Comparison of ENCODE assay signal across 10 cellular contexts in the genomic region with DNA sequence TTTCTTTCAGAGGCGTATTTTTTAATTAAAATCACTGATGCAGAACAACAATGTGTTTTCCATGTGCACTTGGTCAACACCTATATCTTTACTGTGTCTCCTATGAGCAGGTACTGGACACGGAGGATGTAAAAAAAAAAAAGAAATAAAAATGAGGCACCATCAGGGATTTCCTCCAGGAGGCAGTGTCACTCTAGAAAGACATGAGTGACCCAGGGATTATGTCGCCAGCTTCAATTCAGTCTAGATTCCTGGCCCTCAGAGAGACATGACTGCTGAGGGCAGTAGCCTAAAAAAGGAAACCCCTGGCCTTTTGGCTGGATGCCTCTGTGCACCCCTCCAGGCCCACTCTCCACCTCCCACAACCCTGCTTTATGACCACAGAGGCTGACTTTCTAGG. TPM values are rescaled to one million over a fixed set of nuclear protein-coding genes. Genes with fewer than 3 reads are reported as not detected.
A peak's percentile ranks its signal among the peaks of the same experiment; 100 is the strongest.
DNase-seq lines count a peak whose midpoint lies in the region; ATAC-seq, FAIRE-seq and TF ChIP-seq lines count a peak whose summit lies in the region.
"Had no signal": no experiment of that assay in that cellular context is flagged by ENCODE, and none has a peak within 500 bp of the region (broad histone marks: within the 10 kb centered on the region; RNA-seq: fewer than 3 reads in every experiment).

No MANE protein-coding gene starts in this region.

- no peaks in the 10 kb centered on the region for H3K9me3 ChIP-seq in endothelial cell of umbilical vein (replicated peaks; ENCODE audit: control insufficient read depth, insufficient read depth, low read length)
- H3K9me3 ChIP-seq: suprapubic skin had no signal

- peaks cover 18% of the 10 kb centered on the region for H3K4me1 ChIP-seq in endothelial cell of umbilical vein (ENCODE audit: control insufficient read depth, extremely low read depth, insufficient read depth, low read length)
- H3K4me1 ChIP-seq: suprapubic skin had no signal

- TF ChIP-seq POLR2A in endothelial cell of umbilical vein (IDR thresholded peaks at IDR 0.05; ENCODE audit: low read depth, low read length): no peak

- H3K27me3 Mint-ChIP-seq in mesothelial cell of epicardium (ENCODE audit: low read depth): peaks cover 18% of the 10 kb centered on the region

- no peaks in the 10 kb centered on the region for H3K9me1 ChIP-seq in endothelial cell of umbilical vein (replicated peaks; ENCODE audit: control insufficient read depth, extremely low read depth, insufficient read depth, low read length)

- no peaks in the 10 kb centered on the region for H3K36me3 Mint-ChIP-seq in mesothelial cell of epicardium

- intact Hi-C loops in endothelial cell of umbilical vein (cut with micrococcal nuclease): loop anchor here (1.0 to 10.0 kb wide), 6 partner anchors 21 to 403 kb away; a partner anchor contains a TSS

- FAIRE-seq in D721Med (lab: Jason Lieb, UNC) (no peak), endothelial cell of umbilical vein (lab: Jason Lieb, UNC) (no peak)

- H3K27ac Mint-ChIP-seq in mesothelial cell of epicardium: no peak overlapping the region

- H2AFZ ChIP-seq in endothelial cell of umbilical vein (ENCODE audit: low read depth, low read length): no peak overlapping the region

- H3K4me2 ChIP-seq in endothelial cell of umbilical vein (ENCODE audit: insufficient read depth, low read length): no peak overlapping the region

- dilution Hi-C loops in endothelial cell of umbilical vein (cut with MboI; ENCODE audit: extremely low pct_ligation_motif_present, low sequenced_read_pairs): no loop called here

- no peaks in the 10 kb centered on the region for H3K27me3 ChIP-seq in endothelial cell of umbilical vein (ENCODE audit: control insufficient read depth in 2 of 2, insufficient read depth in 2 of 2, low read length in 2 of 2)
- H3K27me3 ChIP-seq: suprapubic skin had no signal

- no peak overlapping the region for H3K4me3 Mint-ChIP-seq in mesothelial cell of epicardium

- no peaks in the 10 kb centered on the region for H3K9me3 Mint-ChIP-seq in mesothelial cell of epicardium

- no peak for ATAC-seq in HG02840 (IDR thresholded peaks at IDR 0.05; ENCODE audit: low FRiP score, unreplicated experiment)

- H4K20me1 ChIP-seq in endothelial cell of umbilical vein (replicated peaks; ENCODE audit: control insufficient read depth, extremely low read depth, insufficient read depth, low read length): no peaks in the 10 kb centered on the region

- H3K79me2 ChIP-seq in endothelial cell of umbilical vein (ENCODE audit: control insufficient read depth, insufficient read depth, low read length): no peaks in the 10 kb centered on the region

- BruUV-seq in endothelial cell of umbilical vein (replicated peaks; lab: Mats Ljungman, UMichigan): no TSS peak

- H3K4me3 ChIP-seq in LNCaP clone FGC (ENCODE audit: low read depth, low read length): no peak overlapping the region
- no peak overlapping the region for H3K4me3 ChIP-seq in endothelial cell of umbilical vein (replicated peaks in 1 of 3; ENCODE audit: insufficient read depth in 1 of 3, low read depth in 1 of 3, low read length in 3 of 3)
- H3K4me3 ChIP-seq: suprapubic skin had no signal

- no peak overlapping the region for H3K27ac ChIP-seq in endothelial cell of umbilical vein (ENCODE audit: insufficient read depth, low read depth, low read length)
- H3K27ac ChIP-seq: suprapubic skin had no signal

- POLR2A ChIA-PET in endothelial cell of umbilical vein (lab: Charles Lee): interaction anchor here (0.7 kb wide), 1 partner anchor 51 kb away, joined by 3 read pairs; no protein-coding TSS in a partner anchor

- CTCF ChIA-PET in endothelial cell of umbilical vein (lab: Charles Lee): interaction anchor here (0.8 to 5.3 kb wide), 17 partner anchors 10 to 470 kb away, joined by 3 to 198 read pairs (median 5); a partner anchor contains a TSS

- no peak overlapping the region for H3K9ac ChIP-seq in endothelial cell of umbilical vein (replicated peaks; ENCODE audit: extremely low read depth, insufficient read depth, low read length)

- TF ChIP-seq CTCF in D721Med (IDR thresholded peaks at IDR 0.05; ENCODE audit: insufficient read depth, missing control alignments): peak; percentile 12
- peak; percentile 41 for TF ChIP-seq CTCF in LNCaP clone FGC (IDR thresholded peaks at IDR 0.05; ENCODE audit: control insufficient read depth, extremely low read depth, insufficient read depth)
- peak; percentile 29 to 42 for TF ChIP-seq CTCF in endothelial cell of umbilical vein (IDR thresholded peaks at IDR 0.05; ENCODE audit: extremely low read depth in 1 of 2, insufficient read depth in 1 of 2, low read depth in 1 of 2, low read length in 2 of 2)
- peak; percentile 13 for TF ChIP-seq CTCF in mesothelial cell of epicardium (IDR thresholded peaks at IDR 0.05; ENCODE audit: unreplicated experiment)

- H3K4me1 Mint-ChIP-seq in mesothelial cell of epicardium: no peaks in the 10 kb centered on the region

- no peaks in the 10 kb centered on the region for H3K36me3 ChIP-seq in endothelial cell of umbilical vein (ENCODE audit: control insufficient read depth in 2 of 2, extremely low read depth in 1 of 2, insufficient read depth in 2 of 2, low read length in 2 of 2)
- H3K36me3 ChIP-seq: suprapubic skin had no signal

- DNase-seq in D721Med (ENCODE audit: insufficient read length, low spot score) (no peak), LNCaP clone FGC (ENCODE audit: low read depth) (no peak), endothelial cell of umbilical vein (ENCODE audit: low read depth, low spot score) (peak; percentile 67), mesothelial cell of epicardium (ENCODE audit: low spot score in 2 of 2, unreplicated experiment in 2 of 2) (no peak), KG1 (lab: John Stamatoyannopoulos, UW) (no peak), NCI-H187 treated with DMSO at 0.1 percent for 48 hours (lab: John Stamatoyannopoulos, UW) (no peak)
- no peak for DNase-seq in effector CD8-positive, alpha-beta T cell (lab: John Stamatoyannopoulos, UW)
- DNase-seq: amygdala had no signal

TF ChIP-seq in endothelial cell of umbilical vein, 7 proteins besides CTCF, POLR2A, EP300 and RAD21:
- TF ChIP-seq MYC (IDR thresholded peaks at IDR 0.05; ENCODE audit: low read depth, low read length) (no peak), POLR2AphosphoS5 (IDR thresholded peaks at IDR 0.05; ENCODE audit: insufficient read depth, low read depth, low read length) (no peak), JUN (IDR thresholded peaks at IDR 0.05; ENCODE audit: borderline replicate concordance, insufficient read depth, insufficient read length, low read depth) (no peak), EZH2 (IDR thresholded peaks at IDR 0.05; ENCODE audit: borderline replicate concordance, low read depth, low read length, severe bottlenecking) (no peak), FOS (IDR thresholded peaks at IDR 0.05; ENCODE audit: borderline replicate concordance, insufficient read depth, low read length) (no peak)
- TF ChIP-seq, protein P1, sequence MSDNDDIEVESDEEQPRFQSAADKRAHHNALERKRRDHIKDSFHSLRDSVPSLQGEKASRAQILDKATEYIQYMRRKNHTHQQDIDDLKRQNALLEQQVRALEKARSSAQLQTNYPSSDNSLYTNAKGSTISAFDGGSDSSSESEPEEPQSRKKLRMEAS (IDR thresholded peaks at IDR 0.05; ENCODE audit: insufficient read depth, insufficient read length): no peak

RNA-seq across cellular contexts. Expression of a gene that starts 18.3 kb away (rescaled TPM):
- total RNA-seq in endothelial cell of umbilical vein (8.5 and 13.8 TPM in 2 replicates), mesothelial cell of epicardium (4.2 to 5.4 TPM (median 4.7 TPM) in 3 replicates)
- polyA plus RNA-seq in endothelial cell of umbilical vein: 6.0 and 8.7 TPM in 2 replicates
- 4.5 and 5.9 TPM in 2 replicates for polyA plus RNA-seq in endothelial cell of umbilical vein (2011; cell fraction: cytosol; rRNA removed)
- polyA plus RNA-seq in endothelial cell of umbilical vein (2011; cell fraction: nucleus; rRNA removed): 6.8 and 7.6 TPM in 2 replicates
- polyA plus RNA-seq in endothelial cell of umbilical vein (2012): 2.5 and 3.1 TPM in 2 replicates
- polyA minus RNA-seq in endothelial cell of umbilical vein: 2.8 and 6.6 TPM in 2 replicates
- not detected for polyA minus RNA-seq in endothelial cell of umbilical vein (2011; cell fraction: cytosol; rRNA and poly(A)+ RNA removed)
- polyA minus RNA-seq in endothelial cell of umbilical vein (2011; cell fraction: nucleus; rRNA and poly(A)+ RNA removed): 5.2 and 6.1 TPM in 2 replicates
